ENCODE assay signal across 1 cellular context in the genomic region with DNA sequence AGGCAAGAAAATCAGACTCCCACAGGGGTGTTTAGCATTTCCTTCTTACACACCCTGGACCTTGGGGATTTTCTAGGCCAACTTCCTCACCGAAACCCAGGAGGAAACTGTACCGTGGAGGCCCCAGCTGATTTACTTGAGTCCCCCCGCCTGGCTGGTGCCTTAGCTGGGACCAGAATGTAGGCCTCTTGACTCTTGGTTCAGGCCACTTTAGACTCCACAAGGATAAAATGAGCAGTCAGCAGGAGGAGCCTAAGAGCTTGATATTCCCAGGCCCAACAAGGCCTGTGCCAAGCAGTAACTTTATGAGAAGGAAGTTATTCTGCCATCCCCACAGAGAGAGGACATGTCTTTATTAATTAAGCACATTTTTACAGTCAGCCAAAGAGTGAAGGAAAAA.
TF ChIP-seq lines count a peak whose summit lies in the region.

No MANE protein-coding gene starts in this region.

TF ChIP-seq in SK-N-SH treated with all-trans-retinoic acid at 6 μM for 48 hours, 23 proteins besides CTCF, POLR2A, EP300 and RAD21 (continued from another document):
- TF ChIP-seq, protein P1, sequence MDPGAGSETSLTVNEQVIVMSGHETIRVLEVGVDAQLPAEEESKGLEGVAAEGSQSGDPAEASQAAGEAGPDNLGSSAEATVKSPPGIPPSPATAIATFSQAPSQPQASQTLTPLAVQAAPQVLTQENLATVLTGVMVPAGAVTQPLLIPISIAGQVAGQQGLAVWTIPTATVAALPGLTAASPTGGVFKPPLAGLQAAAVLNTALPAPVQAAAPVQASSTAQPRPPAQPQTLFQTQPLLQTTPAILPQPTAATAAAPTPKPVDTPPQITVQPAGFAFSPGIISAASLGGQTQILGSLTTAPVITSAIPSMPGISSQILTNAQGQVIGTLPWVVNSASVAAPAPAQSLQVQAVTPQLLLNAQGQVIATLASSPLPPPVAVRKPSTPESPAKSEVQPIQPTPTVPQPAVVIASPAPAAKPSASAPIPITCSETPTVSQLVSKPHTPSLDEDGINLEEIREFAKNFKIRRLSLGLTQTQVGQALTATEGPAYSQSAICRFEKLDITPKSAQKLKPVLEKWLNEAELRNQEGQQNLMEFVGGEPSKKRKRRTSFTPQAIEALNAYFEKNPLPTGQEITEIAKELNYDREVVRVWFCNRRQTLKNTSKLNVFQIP (CRISPR knock-in tag; IDR thresholded peaks at IDR 0.05; ENCODE audit: borderline replicate concordance, low read depth): no peak
- TF ChIP-seq ISL1 (CRISPR knock-in tag; IDR thresholded peaks at IDR 0.05) (no peak), ZFP30 (CRISPR knock-in tag; IDR thresholded peaks at IDR 0.05) (no peak), OSR1 (CRISPR knock-in tag; IDR thresholded peaks at IDR 0.05) (no peak), TOX (CRISPR knock-in tag; IDR thresholded peaks at IDR 0.05; ENCODE audit: borderline replicate concordance) (no peak), ARNTL (CRISPR knock-in tag; IDR thresholded peaks at IDR 0.05; ENCODE audit: borderline replicate concordance, low read depth) (no peak), ESRRG (CRISPR knock-in tag; IDR thresholded peaks at IDR 0.05) (no peak), SNAI2 (CRISPR knock-in tag; IDR thresholded peaks at IDR 0.05) (no peak), ZNF70 (CRISPR knock-in tag; IDR thresholded peaks at IDR 0.05) (no peak), BACH2 (CRISPR knock-in tag; IDR thresholded peaks at IDR 0.05; ENCODE audit: borderline replicate concordance) (no peak)
- TF ChIP-seq, protein P2, sequence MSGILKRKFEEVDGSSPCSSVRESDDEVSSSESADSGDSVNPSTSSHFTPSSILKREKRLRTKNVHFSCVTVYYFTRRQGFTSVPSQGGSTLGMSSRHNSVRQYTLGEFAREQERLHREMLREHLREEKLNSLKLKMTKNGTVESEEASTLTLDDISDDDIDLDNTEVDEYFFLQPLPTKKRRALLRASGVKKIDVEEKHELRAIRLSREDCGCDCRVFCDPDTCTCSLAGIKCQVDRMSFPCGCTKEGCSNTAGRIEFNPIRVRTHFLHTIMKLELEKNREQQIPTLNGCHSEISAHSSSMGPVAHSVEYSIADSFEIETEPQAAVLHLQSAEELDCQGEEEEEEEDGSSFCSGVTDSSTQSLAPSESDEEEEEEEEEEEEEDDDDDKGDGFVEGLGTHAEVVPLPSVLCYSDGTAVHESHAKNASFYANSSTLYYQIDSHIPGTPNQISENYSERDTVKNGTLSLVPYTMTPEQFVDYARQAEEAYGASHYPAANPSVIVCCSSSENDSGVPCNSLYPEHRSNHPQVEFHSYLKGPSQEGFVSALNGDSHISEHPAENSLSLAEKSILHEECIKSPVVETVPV (CRISPR knock-in tag; IDR thresholded peaks at IDR 0.05): no peak
